ENCODE assay signal across 3 cellular contexts in the genomic region with DNA sequence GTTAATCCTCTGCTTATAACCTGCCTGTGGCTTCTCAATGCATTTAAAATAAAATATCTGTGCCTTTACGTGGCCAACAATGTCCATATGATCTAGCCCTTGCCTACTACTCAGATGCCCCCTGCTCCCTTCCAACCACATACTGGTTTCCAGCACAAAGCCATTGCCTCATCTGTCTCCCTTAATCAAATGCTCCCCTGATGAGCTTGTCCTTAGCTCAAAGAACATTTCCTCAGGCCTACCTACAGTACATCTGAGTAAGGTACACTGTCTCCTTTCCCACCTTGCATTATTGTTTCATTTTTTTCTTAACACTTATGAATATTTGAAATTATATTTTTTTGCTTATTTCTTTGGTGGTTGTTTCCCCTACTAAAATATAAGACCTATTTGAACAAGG.
TF ChIP-seq lines count a peak whose summit lies in the region.

No MANE protein-coding gene starts in this region.

TF ChIP-seq in SK-N-SH treated with all-trans-retinoic acid at 6 μM for 48 hours, 23 proteins besides CTCF, POLR2A, EP300 and RAD21:
- TF ChIP-seq CSDC2 (CRISPR knock-in tag; IDR thresholded peaks at IDR 0.05) (no peak), ARNTL (CRISPR knock-in tag; IDR thresholded peaks at IDR 0.05; ENCODE audit: borderline replicate concordance, low read depth) (no peak), BACH2 (CRISPR knock-in tag; IDR thresholded peaks at IDR 0.05; ENCODE audit: borderline replicate concordance) (no peak), ESRRG (CRISPR knock-in tag; IDR thresholded peaks at IDR 0.05) (no peak), ZC3H10 (CRISPR knock-in tag; IDR thresholded peaks at IDR 0.05) (no peak), GLIS3 (CRISPR knock-in tag; IDR thresholded peaks at IDR 0.05) (no peak), TOX (CRISPR knock-in tag; IDR thresholded peaks at IDR 0.05; ENCODE audit: borderline replicate concordance) (no peak), ZNF565 (CRISPR knock-in tag; conservative IDR thresholded peaks at IDR 0.05; ENCODE audit: low read depth) (no peak), ZNF70 (CRISPR knock-in tag; IDR thresholded peaks at IDR 0.05) (no peak)
TF ChIP-seq in SK-N-SH treated with all-trans-retinoic acid at 6 μM for 48 hours: peak in this region for 0.

TF ChIP-seq in SK-N-SH, 30 proteins besides CTCF, POLR2A, EP300 and RAD21:
- no peak for TF ChIP-seq SMC3 (IDR thresholded peaks at IDR 0.05; ENCODE audit: low read depth, low read length)
- TF ChIP-seq RFX5 (IDR thresholded peaks at IDR 0.05; ENCODE audit: low read length): no peak
- TF ChIP-seq, protein P1, sequence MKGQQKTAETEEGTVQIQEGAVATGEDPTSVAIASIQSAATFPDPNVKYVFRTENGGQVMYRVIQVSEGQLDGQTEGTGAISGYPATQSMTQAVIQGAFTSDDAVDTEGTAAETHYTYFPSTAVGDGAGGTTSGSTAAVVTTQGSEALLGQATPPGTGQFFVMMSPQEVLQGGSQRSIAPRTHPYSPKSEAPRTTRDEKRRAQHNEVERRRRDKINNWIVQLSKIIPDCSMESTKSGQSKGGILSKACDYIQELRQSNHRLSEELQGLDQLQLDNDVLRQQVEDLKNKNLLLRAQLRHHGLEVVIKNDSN (IDR thresholded peaks at IDR 0.05; ENCODE audit: borderline replicate concordance, low read depth): no peak
- no peak for TF ChIP-seq YY1 (IDR thresholded peaks at IDR 0.05; ENCODE audit: low read depth)
- TF ChIP-seq FOXJ3 (CRISPR knock-in tag; IDR thresholded peaks at IDR 0.05): no peak
- TF ChIP-seq NRF1 (IDR thresholded peaks at IDR 0.05; ENCODE audit: low read depth, low read length): no peak
- TF ChIP-seq, protein P2, sequence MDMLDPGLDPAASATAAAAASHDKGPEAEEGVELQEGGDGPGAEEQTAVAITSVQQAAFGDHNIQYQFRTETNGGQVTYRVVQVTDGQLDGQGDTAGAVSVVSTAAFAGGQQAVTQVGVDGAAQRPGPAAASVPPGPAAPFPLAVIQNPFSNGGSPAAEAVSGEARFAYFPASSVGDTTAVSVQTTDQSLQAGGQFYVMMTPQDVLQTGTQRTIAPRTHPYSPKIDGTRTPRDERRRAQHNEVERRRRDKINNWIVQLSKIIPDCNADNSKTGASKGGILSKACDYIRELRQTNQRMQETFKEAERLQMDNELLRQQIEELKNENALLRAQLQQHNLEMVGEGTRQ (IDR thresholded peaks at IDR 0.05; ENCODE audit: borderline replicate concordance, low read depth, low read length): no peak
- no peak for TF ChIP-seq FOSL2 (IDR thresholded peaks at IDR 0.05; ENCODE audit: borderline replicate concordance, low read depth)
- TF ChIP-seq MAX (IDR thresholded peaks at IDR 0.05; ENCODE audit: low read depth): no peak
- no peak for TF ChIP-seq ELF1 (IDR thresholded peaks at IDR 0.05)
- TF ChIP-seq SIN3A (IDR thresholded peaks at IDR 0.05; ENCODE audit: borderline replicate concordance, low read depth, low read length): no peak
- no peak for TF ChIP-seq POLR2AphosphoS5 (IDR thresholded peaks at IDR 0.05; ENCODE audit: low read depth, low read length)
- no peak for TF ChIP-seq MXI1 (IDR thresholded peaks at IDR 0.05; ENCODE audit: low read depth, low read length)

TF ChIP-seq in K562, 482 proteins besides CTCF, POLR2A, EP300 and RAD21:
- no peak for TF ChIP-seq TFE3 (CRISPR knock-in tag; IDR thresholded peaks at IDR 0.05)
- TF ChIP-seq ADNP (tag; IDR thresholded peaks at IDR 0.05): no peak
- no peak for TF ChIP-seq ZNF212 (CRISPR knock-in tag; IDR thresholded peaks at IDR 0.05)
- TF ChIP-seq ZNF282 (CRISPR knock-in tag; IDR thresholded peaks at IDR 0.05): no peak
- no peak for TF ChIP-seq SIRT6 (IDR thresholded peaks at IDR 0.05; ENCODE audit: low read depth, low read length)
- no peak for TF ChIP-seq ZBTB1 (CRISPR knock-in tag; IDR thresholded peaks at IDR 0.05; ENCODE audit: borderline replicate concordance, low read depth)
